In the genomic region with DNA sequence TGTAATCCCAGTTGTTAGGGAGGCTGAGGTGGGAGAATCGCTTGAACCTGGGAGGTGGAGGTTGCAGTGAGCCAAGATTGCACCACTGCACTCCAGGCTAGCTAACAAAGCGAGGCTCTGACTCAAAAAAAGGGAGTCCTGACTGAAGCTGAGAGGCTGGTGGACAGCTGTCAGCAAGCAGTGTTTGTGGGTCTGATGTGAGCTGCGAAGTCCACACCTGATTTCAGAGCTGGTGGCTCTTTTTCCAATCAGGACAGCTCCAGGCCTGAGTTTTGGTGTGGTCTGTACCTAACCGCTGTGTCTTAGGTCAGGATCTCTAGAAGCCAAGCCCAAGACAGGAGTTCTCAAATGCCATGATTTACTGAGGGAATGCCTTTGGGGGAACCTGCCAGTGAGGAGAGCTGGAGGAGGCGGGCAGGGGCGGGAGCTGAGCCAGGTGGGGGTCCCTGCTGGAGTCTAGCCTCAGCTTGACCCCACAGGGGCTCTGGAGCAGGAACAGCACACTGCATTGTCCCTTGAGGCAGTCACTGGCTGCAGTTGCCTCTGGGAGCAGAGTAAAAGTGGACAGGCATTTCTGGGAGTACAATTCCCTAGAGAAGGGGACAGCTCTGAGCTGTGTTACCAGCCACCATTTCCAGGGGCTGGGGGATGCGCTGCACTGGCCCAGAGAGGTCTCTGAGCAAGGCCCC, we compare ENCODE assay signal across 1 cellular context.
A peak's percentile ranks its signal among the peaks of the same experiment; 100 is the strongest.
TF ChIP-seq lines count a peak whose summit lies in the region.

No MANE protein-coding gene starts in this region.

TF ChIP-seq in HepG2, 621 proteins besides CTCF, POLR2A, EP300 and RAD21 (continued from another document and continues in another):
- no peak for TF ChIP-seq NFKB2 (CRISPR knock-in tag; IDR thresholded peaks at IDR 0.05; ENCODE audit: borderline replicate concordance)
- TF ChIP-seq ZBTB42 (CRISPR knock-in tag; IDR thresholded peaks at IDR 0.05), result peak; percentile 27; the same call in 1 of the 2 replicates
- TF ChIP-seq PCBP2 (optimal IDR thresholded peaks at IDR 0.05; ENCODE audit: low read depth, low read length, poor library complexity, severe bottlenecking), result no peak
- no peak for TF ChIP-seq ISL2 (CRISPR knock-in tag; IDR thresholded peaks at IDR 0.05)
- no peak for TF ChIP-seq KDM1A (CRISPR knock-in tag; IDR thresholded peaks at IDR 0.05)
- TF ChIP-seq, protein P1, sequence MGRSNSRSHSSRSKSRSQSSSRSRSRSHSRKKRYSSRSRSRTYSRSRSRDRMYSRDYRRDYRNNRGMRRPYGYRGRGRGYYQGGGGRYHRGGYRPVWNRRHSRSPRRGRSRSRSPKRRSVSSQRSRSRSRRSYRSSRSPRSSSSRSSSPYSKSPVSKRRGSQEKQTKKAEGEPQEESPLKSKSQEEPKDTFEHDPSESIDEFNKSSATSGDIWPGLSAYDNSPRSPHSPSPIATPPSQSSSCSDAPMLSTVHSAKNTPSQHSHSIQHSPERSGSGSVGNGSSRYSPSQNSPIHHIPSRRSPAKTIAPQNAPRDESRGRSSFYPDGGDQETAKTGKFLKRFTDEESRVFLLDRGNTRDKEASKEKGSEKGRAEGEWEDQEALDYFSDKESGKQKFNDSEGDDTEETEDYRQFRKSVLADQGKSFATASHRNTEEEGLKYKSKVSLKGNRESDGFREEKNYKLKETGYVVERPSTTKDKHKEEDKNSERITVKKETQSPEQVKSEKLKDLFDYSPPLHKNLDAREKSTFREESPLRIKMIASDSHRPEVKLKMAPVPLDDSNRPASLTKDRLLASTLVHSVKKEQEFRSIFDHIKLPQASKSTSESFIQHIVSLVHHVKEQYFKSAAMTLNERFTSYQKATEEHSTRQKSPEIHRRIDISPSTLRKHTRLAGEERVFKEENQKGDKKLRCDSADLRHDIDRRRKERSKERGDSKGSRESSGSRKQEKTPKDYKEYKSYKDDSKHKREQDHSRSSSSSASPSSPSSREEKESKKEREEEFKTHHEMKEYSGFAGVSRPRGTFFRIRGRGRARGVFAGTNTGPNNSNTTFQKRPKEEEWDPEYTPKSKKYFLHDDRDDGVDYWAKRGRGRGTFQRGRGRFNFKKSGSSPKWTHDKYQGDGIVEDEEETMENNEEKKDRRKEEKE (IDR thresholded peaks at IDR 0.05), result no peak
- peak; percentile 30; the same call in 1 of the 2 replicates for TF ChIP-seq ZNF253 (CRISPR knock-in tag; IDR thresholded peaks at IDR 0.05; ENCODE audit: borderline replicate concordance)
- TF ChIP-seq ZNF746 (CRISPR knock-in tag; IDR thresholded peaks at IDR 0.05), result no peak
- no peak for TF ChIP-seq FOXJ3 (CRISPR knock-in tag; IDR thresholded peaks at IDR 0.05; ENCODE audit: borderline replicate concordance)
- TF ChIP-seq, protein P2, sequence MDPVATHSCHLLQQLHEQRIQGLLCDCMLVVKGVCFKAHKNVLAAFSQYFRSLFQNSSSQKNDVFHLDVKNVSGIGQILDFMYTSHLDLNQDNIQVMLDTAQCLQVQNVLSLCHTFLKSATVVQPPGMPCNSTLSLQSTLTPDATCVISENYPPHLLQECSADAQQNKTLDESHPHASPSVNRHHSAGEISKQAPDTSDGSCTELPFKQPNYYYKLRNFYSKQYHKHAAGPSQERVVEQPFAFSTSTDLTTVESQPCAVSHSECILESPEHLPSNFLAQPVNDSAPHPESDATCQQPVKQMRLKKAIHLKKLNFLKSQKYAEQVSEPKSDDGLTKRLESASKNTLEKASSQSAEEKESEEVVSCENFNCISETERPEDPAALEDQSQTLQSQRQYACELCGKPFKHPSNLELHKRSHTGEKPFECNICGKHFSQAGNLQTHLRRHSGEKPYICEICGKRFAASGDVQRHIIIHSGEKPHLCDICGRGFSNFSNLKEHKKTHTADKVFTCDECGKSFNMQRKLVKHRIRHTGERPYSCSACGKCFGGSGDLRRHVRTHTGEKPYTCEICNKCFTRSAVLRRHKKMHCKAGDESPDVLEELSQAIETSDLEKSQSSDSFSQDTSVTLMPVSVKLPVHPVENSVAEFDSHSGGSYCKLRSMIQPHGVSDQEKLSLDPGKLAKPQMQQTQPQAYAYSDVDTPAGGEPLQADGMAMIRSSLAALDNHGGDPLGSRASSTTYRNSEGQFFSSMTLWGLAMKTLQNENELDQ (CRISPR knock-in tag; IDR thresholded peaks at IDR 0.05; ENCODE audit: borderline replicate concordance), result no peak
- TF ChIP-seq MAFK (conservative IDR thresholded peaks at IDR 0.05 in 1 of 2, IDR thresholded peaks at IDR 0.05 in 1 of 2; ENCODE audit: low read length in 2 of 2), result no peak
- no peak for TF ChIP-seq ZNF296 (CRISPR knock-in tag; conservative IDR thresholded peaks at IDR 0.05)
- no peak for TF ChIP-seq NR2C2 (CRISPR knock-in tag; IDR thresholded peaks at IDR 0.05; ENCODE audit: borderline replicate concordance)
- no peak for TF ChIP-seq GABPA (IDR thresholded peaks at IDR 0.05; ENCODE audit: low read depth, low read length)
- TF ChIP-seq GABPA (CRISPR knock-in tag; IDR thresholded peaks at IDR 0.05; ENCODE audit: low read depth), result no peak
- no peak for TF ChIP-seq RXRB (CRISPR knock-in tag; IDR thresholded peaks at IDR 0.05; ENCODE audit: borderline replicate concordance)
- TF ChIP-seq KLF12 (CRISPR knock-in tag; IDR thresholded peaks at IDR 0.05; ENCODE audit: borderline replicate concordance), result no peak
- TF ChIP-seq, protein P3, sequence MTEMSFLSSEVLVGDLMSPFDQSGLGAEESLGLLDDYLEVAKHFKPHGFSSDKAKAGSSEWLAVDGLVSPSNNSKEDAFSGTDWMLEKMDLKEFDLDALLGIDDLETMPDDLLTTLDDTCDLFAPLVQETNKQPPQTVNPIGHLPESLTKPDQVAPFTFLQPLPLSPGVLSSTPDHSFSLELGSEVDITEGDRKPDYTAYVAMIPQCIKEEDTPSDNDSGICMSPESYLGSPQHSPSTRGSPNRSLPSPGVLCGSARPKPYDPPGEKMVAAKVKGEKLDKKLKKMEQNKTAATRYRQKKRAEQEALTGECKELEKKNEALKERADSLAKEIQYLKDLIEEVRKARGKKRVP (CRISPR knock-in tag; IDR thresholded peaks at IDR 0.05), result no peak
- TF ChIP-seq, protein P4, sequence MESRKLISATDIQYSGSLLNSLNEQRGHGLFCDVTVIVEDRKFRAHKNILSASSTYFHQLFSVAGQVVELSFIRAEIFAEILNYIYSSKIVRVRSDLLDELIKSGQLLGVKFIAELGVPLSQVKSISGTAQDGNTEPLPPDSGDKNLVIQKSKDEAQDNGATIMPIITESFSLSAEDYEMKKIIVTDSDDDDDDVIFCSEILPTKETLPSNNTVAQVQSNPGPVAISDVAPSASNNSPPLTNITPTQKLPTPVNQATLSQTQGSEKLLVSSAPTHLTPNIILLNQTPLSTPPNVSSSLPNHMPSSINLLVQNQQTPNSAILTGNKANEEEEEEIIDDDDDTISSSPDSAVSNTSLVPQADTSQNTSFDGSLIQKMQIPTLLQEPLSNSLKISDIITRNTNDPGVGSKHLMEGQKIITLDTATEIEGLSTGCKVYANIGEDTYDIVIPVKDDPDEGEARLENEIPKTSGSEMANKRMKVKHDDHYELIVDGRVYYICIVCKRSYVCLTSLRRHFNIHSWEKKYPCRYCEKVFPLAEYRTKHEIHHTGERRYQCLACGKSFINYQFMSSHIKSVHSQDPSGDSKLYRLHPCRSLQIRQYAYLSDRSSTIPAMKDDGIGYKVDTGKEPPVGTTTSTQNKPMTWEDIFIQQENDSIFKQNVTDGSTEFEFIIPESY (CRISPR knock-in tag; IDR thresholded peaks at IDR 0.05), result no peak
- TF ChIP-seq ZNF761 (CRISPR knock-in tag; conservative IDR thresholded peaks at IDR 0.05), result no peak
- no peak for TF ChIP-seq GZF1 (CRISPR knock-in tag; IDR thresholded peaks at IDR 0.05)
- TF ChIP-seq JUNB (CRISPR knock-in tag; IDR thresholded peaks at IDR 0.05; ENCODE audit: borderline replicate concordance), result no peak
- peak; percentile 36; the same call in 1 of the 2 replicates for TF ChIP-seq HOXD1 (CRISPR knock-in tag; IDR thresholded peaks at IDR 0.05)
- no peak for TF ChIP-seq ZNF343 (CRISPR knock-in tag; IDR thresholded peaks at IDR 0.05)
- TF ChIP-seq, protein P5, sequence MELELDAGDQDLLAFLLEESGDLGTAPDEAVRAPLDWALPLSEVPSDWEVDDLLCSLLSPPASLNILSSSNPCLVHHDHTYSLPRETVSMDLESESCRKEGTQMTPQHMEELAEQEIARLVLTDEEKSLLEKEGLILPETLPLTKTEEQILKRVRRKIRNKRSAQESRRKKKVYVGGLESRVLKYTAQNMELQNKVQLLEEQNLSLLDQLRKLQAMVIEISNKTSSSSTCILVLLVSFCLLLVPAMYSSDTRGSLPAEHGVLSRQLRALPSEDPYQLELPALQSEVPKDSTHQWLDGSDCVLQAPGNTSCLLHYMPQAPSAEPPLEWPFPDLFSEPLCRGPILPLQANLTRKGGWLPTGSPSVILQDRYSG (CRISPR knock-in tag; IDR thresholded peaks at IDR 0.05), result no peak
- TF ChIP-seq, protein P6, sequence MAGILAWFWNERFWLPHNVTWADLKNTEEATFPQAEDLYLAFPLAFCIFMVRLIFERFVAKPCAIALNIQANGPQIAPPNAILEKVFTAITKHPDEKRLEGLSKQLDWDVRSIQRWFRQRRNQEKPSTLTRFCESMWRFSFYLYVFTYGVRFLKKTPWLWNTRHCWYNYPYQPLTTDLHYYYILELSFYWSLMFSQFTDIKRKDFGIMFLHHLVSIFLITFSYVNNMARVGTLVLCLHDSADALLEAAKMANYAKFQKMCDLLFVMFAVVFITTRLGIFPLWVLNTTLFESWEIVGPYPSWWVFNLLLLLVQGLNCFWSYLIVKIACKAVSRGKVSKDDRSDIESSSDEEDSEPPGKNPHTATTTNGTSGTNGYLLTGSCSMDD (CRISPR knock-in tag; IDR thresholded peaks at IDR 0.05), result no peak
- TF ChIP-seq ZNF337 (CRISPR knock-in tag; IDR thresholded peaks at IDR 0.05; ENCODE audit: borderline replicate concordance, low read depth), result no peak
- TF ChIP-seq ZNF138 (CRISPR knock-in tag; IDR thresholded peaks at IDR 0.05; ENCODE audit: low read depth), result no peak
- no peak for TF ChIP-seq RBM39 (IDR thresholded peaks at IDR 0.05; ENCODE audit: low read depth, low read length, poor library complexity, severe bottlenecking)
- TF ChIP-seq, protein P7, sequence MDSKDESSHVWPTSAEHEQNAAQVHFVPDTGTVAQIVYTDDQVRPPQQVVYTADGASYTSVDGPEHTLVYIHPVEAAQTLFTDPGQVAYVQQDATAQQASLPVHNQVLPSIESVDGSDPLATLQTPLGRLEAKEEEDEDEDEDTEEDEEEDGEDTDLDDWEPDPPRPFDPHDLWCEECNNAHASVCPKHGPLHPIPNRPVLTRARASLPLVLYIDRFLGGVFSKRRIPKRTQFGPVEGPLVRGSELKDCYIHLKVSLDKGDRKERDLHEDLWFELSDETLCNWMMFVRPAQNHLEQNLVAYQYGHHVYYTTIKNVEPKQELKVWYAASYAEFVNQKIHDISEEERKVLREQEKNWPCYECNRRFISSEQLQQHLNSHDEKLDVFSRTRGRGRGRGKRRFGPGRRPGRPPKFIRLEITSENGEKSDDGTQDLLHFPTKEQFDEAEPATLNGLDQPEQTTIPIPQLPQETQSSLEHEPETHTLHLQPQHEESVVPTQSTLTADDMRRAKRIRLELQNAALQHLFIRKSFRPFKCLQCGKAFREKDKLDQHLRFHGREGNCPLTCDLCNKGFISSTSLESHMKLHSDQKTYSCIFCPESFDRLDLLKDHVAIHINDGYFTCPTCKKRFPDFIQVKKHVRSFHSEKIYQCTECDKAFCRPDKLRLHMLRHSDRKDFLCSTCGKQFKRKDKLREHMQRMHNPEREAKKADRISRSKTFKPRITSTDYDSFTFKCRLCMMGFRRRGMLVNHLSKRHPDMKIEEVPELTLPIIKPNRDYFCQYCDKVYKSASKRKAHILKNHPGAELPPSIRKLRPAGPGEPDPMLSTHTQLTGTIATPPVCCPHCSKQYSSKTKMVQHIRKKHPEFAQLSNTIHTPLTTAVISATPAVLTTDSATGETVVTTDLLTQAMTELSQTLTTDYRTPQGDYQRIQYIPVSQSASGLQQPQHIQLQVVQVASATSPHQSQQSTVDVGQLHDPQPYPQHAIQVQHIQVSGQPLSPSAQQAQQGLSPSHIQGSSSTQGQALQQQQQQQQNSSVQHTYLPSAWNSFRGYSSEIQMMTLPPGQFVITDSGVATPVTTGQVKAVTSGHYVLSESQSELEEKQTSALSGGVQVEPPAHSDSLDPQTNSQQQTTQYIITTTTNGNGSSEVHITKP (CRISPR knock-in tag; IDR thresholded peaks at IDR 0.05; ENCODE audit: low read depth), result no peak
- peak; percentile 51; the same call in 1 of the 2 replicates for TF ChIP-seq KLF13 (CRISPR knock-in tag; IDR thresholded peaks at IDR 0.05)
- TF ChIP-seq SMAD1 (CRISPR knock-in tag; IDR thresholded peaks at IDR 0.05; ENCODE audit: borderline replicate concordance, low read depth), result no peak
- TF ChIP-seq BORCS8-MEF2B (CRISPR knock-in tag; IDR thresholded peaks at IDR 0.05), result no peak
- TF ChIP-seq ZNF550 (CRISPR knock-in tag; IDR thresholded peaks at IDR 0.05; ENCODE audit: borderline replicate concordance), result peak; percentile 75; the same call in 1 of the 2 replicates
- no peak for TF ChIP-seq ARNT (IDR thresholded peaks at IDR 0.05)
- no peak for TF ChIP-seq KDM6A (CRISPR knock-in tag; IDR thresholded peaks at IDR 0.05; ENCODE audit: low read depth)
- TF ChIP-seq ZNF333 (CRISPR knock-in tag; IDR thresholded peaks at IDR 0.05; ENCODE audit: borderline replicate concordance), result peak; percentile 56; the same call in 1 of the 2 replicates
- TF ChIP-seq, protein P8, sequence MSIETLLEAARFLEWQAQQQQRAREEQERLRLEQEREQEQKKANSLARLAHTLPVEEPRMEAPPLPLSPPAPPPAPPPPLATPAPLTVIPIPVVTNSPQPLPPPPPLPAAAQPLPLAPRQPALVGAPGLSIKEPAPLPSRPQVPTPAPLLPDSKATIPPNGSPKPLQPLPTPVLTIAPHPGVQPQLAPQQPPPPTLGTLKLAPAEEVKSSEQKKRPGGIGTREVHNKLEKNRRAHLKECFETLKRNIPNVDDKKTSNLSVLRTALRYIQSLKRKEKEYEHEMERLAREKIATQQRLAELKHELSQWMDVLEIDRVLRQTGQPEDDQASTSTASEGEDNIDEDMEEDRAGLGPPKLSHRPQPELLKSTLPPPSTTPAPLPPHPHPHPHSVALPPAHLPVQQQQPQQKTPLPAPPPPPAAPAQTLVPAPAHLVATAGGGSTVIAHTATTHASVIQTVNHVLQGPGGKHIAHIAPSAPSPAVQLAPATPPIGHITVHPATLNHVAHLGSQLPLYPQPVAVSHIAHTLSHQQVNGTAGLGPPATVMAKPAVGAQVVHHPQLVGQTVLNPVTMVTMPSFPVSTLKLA (IDR thresholded peaks at IDR 0.05), result no peak
- no peak for TF ChIP-seq ZNF619 (CRISPR knock-in tag; IDR thresholded peaks at IDR 0.05)
- TF ChIP-seq, protein P9, sequence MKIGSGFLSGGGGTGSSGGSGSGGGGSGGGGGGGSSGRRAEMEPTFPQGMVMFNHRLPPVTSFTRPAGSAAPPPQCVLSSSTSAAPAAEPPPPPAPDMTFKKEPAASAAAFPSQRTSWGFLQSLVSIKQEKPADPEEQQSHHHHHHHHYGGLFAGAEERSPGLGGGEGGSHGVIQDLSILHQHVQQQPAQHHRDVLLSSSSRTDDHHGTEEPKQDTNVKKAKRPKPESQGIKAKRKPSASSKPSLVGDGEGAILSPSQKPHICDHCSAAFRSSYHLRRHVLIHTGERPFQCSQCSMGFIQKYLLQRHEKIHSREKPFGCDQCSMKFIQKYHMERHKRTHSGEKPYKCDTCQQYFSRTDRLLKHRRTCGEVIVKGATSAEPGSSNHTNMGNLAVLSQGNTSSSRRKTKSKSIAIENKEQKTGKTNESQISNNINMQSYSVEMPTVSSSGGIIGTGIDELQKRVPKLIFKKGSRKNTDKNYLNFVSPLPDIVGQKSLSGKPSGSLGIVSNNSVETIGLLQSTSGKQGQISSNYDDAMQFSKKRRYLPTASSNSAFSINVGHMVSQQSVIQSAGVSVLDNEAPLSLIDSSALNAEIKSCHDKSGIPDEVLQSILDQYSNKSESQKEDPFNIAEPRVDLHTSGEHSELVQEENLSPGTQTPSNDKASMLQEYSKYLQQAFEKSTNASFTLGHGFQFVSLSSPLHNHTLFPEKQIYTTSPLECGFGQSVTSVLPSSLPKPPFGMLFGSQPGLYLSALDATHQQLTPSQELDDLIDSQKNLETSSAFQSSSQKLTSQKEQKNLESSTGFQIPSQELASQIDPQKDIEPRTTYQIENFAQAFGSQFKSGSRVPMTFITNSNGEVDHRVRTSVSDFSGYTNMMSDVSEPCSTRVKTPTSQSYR (CRISPR knock-in tag; IDR thresholded peaks at IDR 0.05; ENCODE audit: borderline replicate concordance), result no peak
- no peak for TF ChIP-seq HDAC6 (IDR thresholded peaks at IDR 0.05; ENCODE audit: low read depth, low read length)
- no peak for TF ChIP-seq ZMAT3 (CRISPR knock-in tag; conservative IDR thresholded peaks at IDR 0.05)
